ENCODE assay signal across 1 cellular context in genomic region chr22:36506637-36507517, GRCh38.
TF ChIP-seq lines count a peak whose summit lies in the region.

FOXRED2 (minus strand) TSS chr22:36507040; CDS start chr22:36506422, 618 bp downstream.

TF ChIP-seq in H1, 55 proteins besides CTCF, POLR2A, EP300 and RAD21 (continued from another document):
- TF ChIP-seq GTF2F1 (IDR thresholded peaks at IDR 0.05; ENCODE audit: borderline replicate concordance, low read depth, low read length) = no peak
- no peak for TF ChIP-seq HDAC6 (IDR thresholded peaks at IDR 0.05; ENCODE audit: low read depth, low read length)
- peak; percentile 76; the same call in 1 of the 2 replicates for TF ChIP-seq FOSL1 (IDR thresholded peaks at IDR 0.05; ENCODE audit: insufficient read depth, low read depth, low read length)
- TF ChIP-seq RFX5 (IDR thresholded peaks at IDR 0.05; ENCODE audit: borderline replicate concordance, low read depth, low read length) = no peak
- TF ChIP-seq ATF3 (IDR thresholded peaks at IDR 0.05; ENCODE audit: insufficient read depth, low read depth, low read length) = peak; percentile 76
- TF ChIP-seq E2F6 (IDR thresholded peaks at IDR 0.05) = peak; percentile 99
- peak; percentile 31; the same call in 1 of the 2 replicates for TF ChIP-seq SP1 (IDR thresholded peaks at IDR 0.05; ENCODE audit: low read depth, low read length)
- no peak for TF ChIP-seq SRF (IDR thresholded peaks at IDR 0.05; ENCODE audit: low read depth, low read length)
- TF ChIP-seq CHD2 (IDR thresholded peaks at IDR 0.05; ENCODE audit: low read length) = no peak
- TF ChIP-seq USF2 (IDR thresholded peaks at IDR 0.05; ENCODE audit: low read length) = peak; percentile 92
- TF ChIP-seq KDM4A (IDR thresholded peaks at IDR 0.05; ENCODE audit: low read depth, low read length, severe bottlenecking) = peak; percentile 87
- no peak for TF ChIP-seq EZH2 (IDR thresholded peaks at IDR 0.05; ENCODE audit: low read depth, low read length, severe bottlenecking)
- TF ChIP-seq NANOG (IDR thresholded peaks at IDR 0.05; ENCODE audit: insufficient read depth, low read depth, low read length, poor library complexity, severe bottlenecking) = no peak
- peak in 1 of 2 experiments; percentile 89; a peak in 1 of 4 replicates for TF ChIP-seq HDAC2 (IDR thresholded peaks at IDR 0.05; ENCODE audit: borderline replicate concordance in 1 of 2, low read depth in 2 of 2, low read length in 2 of 2)
- no peak for TF ChIP-seq CHD1 (IDR thresholded peaks at IDR 0.05; ENCODE audit: low read depth, low read length)
- TF ChIP-seq SIRT6 (IDR thresholded peaks at IDR 0.05; ENCODE audit: low read length) = no peak
- TF ChIP-seq SIX5 (IDR thresholded peaks at IDR 0.05; ENCODE audit: low read depth, low read length) = no peak
- no peak; the same call in 1 of the 2 replicates for TF ChIP-seq SP4 (IDR thresholded peaks at IDR 0.05; ENCODE audit: low read length)
- TF ChIP-seq RBBP5 (IDR thresholded peaks at IDR 0.05; ENCODE audit: borderline replicate concordance, low read depth, low read length) = no peak
- TF ChIP-seq MAX (IDR thresholded peaks at IDR 0.05) = peak; percentile 98
- no peak for TF ChIP-seq JUN (IDR thresholded peaks at IDR 0.05; ENCODE audit: low read depth, low read length)
- TF ChIP-seq NRF1 (IDR thresholded peaks at IDR 0.05; ENCODE audit: low read depth, low read length) = peak; percentile 24; the same call in 1 of the 2 replicates
- TF ChIP-seq SIN3A (conservative IDR thresholded peaks at IDR 0.05 in 1 of 2, IDR thresholded peaks at IDR 0.05 in 1 of 2; ENCODE audit: low read depth in 1 of 2, low read length in 2 of 2) = peak in 1 of 2 experiments; percentile 71; a peak in 1 of 4 replicates
- TF ChIP-seq CBX8 (IDR thresholded peaks at IDR 0.05; ENCODE audit: borderline replicate concordance, low read depth, low read length) = no peak
- TF ChIP-seq YY1 (IDR thresholded peaks at IDR 0.05; ENCODE audit: low read depth, low read length) = no peak
- no peak for TF ChIP-seq MAFK (IDR thresholded peaks at IDR 0.05; ENCODE audit: low read depth, low read length)
- TF ChIP-seq SAP30 (IDR thresholded peaks at IDR 0.05; ENCODE audit: insufficient read depth, insufficient replicate concordance, low read length) = no peak
- no peak for TF ChIP-seq ZNF274 (IDR thresholded peaks at IDR 0.05; ENCODE audit: borderline replicate concordance, extremely low read depth, low read length)
- no peak for TF ChIP-seq CREB1 (IDR thresholded peaks at IDR 0.05)
- TF ChIP-seq POLR2AphosphoS5 (IDR thresholded peaks at IDR 0.05; ENCODE audit: low read depth, low read length) = 0 out of 2 replicates have a peak, but pooled peaks have one; percentile 35
- TF ChIP-seq TBP (IDR thresholded peaks at IDR 0.05; ENCODE audit: low read depth, low read length) = peak; percentile 82
- TF ChIP-seq BRCA1 (IDR thresholded peaks at IDR 0.05; ENCODE audit: low read depth, low read length) = no peak
- TF ChIP-seq ATF2 (IDR thresholded peaks at IDR 0.05; ENCODE audit: low read length) = no peak
- peak; percentile 77 for TF ChIP-seq PHF8 (conservative IDR thresholded peaks at IDR 0.05; ENCODE audit: low read depth, low read length)
- no peak for TF ChIP-seq SUZ12 (IDR thresholded peaks at IDR 0.05; ENCODE audit: low read length)
- no peak for TF ChIP-seq RNF2 (IDR thresholded peaks at IDR 0.05; ENCODE audit: borderline replicate concordance, low read depth, low read length, missing control alignments, poor library complexity, severe bottlenecking)
- TF ChIP-seq CTBP2 (IDR thresholded peaks at IDR 0.05; ENCODE audit: borderline replicate concordance, insufficient read depth, insufficient read length, low read length) = no peak
- TF ChIP-seq CHD7 (IDR thresholded peaks at IDR 0.05; ENCODE audit: insufficient replicate concordance, low read length) = no peak
- no peak; the same call in 1 of the 2 replicates for TF ChIP-seq GABPA (IDR thresholded peaks at IDR 0.05; ENCODE audit: borderline replicate concordance, insufficient read depth, low read length)
- 0 out of 2 replicates have a peak, but pooled peaks have one; percentile 13 for TF ChIP-seq EGR1 (IDR thresholded peaks at IDR 0.05; ENCODE audit: borderline replicate concordance, low read depth, low read length)
- no peak for TF ChIP-seq KDM5A (IDR thresholded peaks at IDR 0.05; ENCODE audit: low read length)
